In genomic region chr1:94325379-94326302, GRCh38 we compare ENCODE assay signal across 8 cellular contexts.
A peak's percentile ranks its signal among the peaks of the same experiment; 100 is the strongest.
DNase-seq lines count a peak whose midpoint lies in the region; ATAC-seq, FAIRE-seq and TF ChIP-seq lines count a peak whose summit lies in the region.

No MANE protein-coding gene starts in this region.

- H3K27ac ChIP-seq in esophagus muscularis mucosa (replicated peaks in 1 of 4): peak overlapping the region; percentile 26 to 60 (median 36)
- H3K27ac ChIP-seq in neural progenitor cell: no peak overlapping the region
- H3K27ac ChIP-seq in naive thymus-derived CD4-positive, alpha-beta T cell (ENCODE audit: low read depth, low read length): no peak overlapping the region

- POLR2A ChIA-PET in naive thymus-derived CD4-positive, alpha-beta T cell (lab: Charles Lee): no interaction called here

- H3K27me3 Mint-ChIP-seq in neural progenitor cell (ENCODE audit: insufficient read depth, low read depth): no peaks in the 10 kb centered on the region
- H3K27me3 Mint-ChIP-seq in naive thymus-derived CD4-positive, alpha-beta T cell: peaks cover 42 to 59% (median 46%) of the 10 kb centered on the region in 5 donors

- H3K4me3 ChIP-seq in esophagus muscularis mucosa (no peak overlapping the region), neural progenitor cell (no peak overlapping the region)
- no peak overlapping the region for H3K4me3 ChIP-seq in naive thymus-derived CD4-positive, alpha-beta T cell (ENCODE audit: low read length)

- WGBS in esophagus muscularis mucosa: 46% methylated on average over 5 of the region's 5 CpGs

- H4K20me1 ChIP-seq in neural progenitor cell (ENCODE audit: low read depth): no peaks in the 10 kb centered on the region

- H3F3A ChIP-seq in neural progenitor cell (ENCODE audit: low read depth): peaks cover 9% of the 10 kb centered on the region

- H3K9me3 ChIP-seq in esophagus muscularis mucosa (no peaks in the 10 kb centered on the region), neural progenitor cell (ENCODE audit: low read depth) (no peaks in the 10 kb centered on the region)
- no peaks in the 10 kb centered on the region for H3K9me3 ChIP-seq in naive thymus-derived CD4-positive, alpha-beta T cell (ENCODE audit: control insufficient read depth in 2 of 3, low read length in 3 of 3)

- no peak overlapping the region for H3K27ac Mint-ChIP-seq in neural progenitor cell
- no peak overlapping the region for H3K27ac Mint-ChIP-seq in naive thymus-derived CD4-positive, alpha-beta T cell

- H3K9ac ChIP-seq in neural progenitor cell: no peak overlapping the region

- no peaks in the 10 kb centered on the region for H3K9me3 Mint-ChIP-seq in neural progenitor cell
- no peaks in the 10 kb centered on the region for H3K9me3 Mint-ChIP-seq in naive thymus-derived CD4-positive, alpha-beta T cell

- H3K27me3 ChIP-seq in esophagus muscularis mucosa (peaks cover 0 to 6% (median 0%) of the 10 kb centered on the region in 4 donors), neural progenitor cell (no peaks in the 10 kb centered on the region)
- H3K27me3 ChIP-seq in naive thymus-derived CD4-positive, alpha-beta T cell (ENCODE audit: control insufficient read depth in 2 of 2, insufficient read depth in 2 of 2, low read length in 2 of 2): peaks cover 0 to 3% of the 10 kb centered on the region in 2 donors

- peak; percentile 96 for FAIRE-seq in RCC 7860 (lab: Jason Lieb, UNC)

- intact Hi-C loops in esophagus muscularis mucosa (cut with DNase I): no loop called here
- intact Hi-C loops in naive thymus-derived CD4-positive, alpha-beta T cell (cut with micrococcal nuclease): no loop called here

- no peak for TF ChIP-seq CTCF in esophagus muscularis mucosa (IDR thresholded peaks at IDR 0.05)
- TF ChIP-seq CTCF in neural progenitor cell (IDR thresholded peaks at IDR 0.05): no peak

- H3K4me3 Mint-ChIP-seq in neural progenitor cell: no peak overlapping the region
- no peak overlapping the region for H3K4me3 Mint-ChIP-seq in naive thymus-derived CD4-positive, alpha-beta T cell

- H3K4me2 ChIP-seq in neural progenitor cell: no peak overlapping the region

- CTCF ChIA-PET in naive thymus-derived CD4-positive, alpha-beta T cell (lab: Charles Lee): interaction anchor here (0.6 kb wide), 1 partner anchor 266 kb away, joined by 4 read pairs; no protein-coding TSS in a partner anchor

- H3K4me1 ChIP-seq in esophagus muscularis mucosa (peaks cover 15 to 27% (median 23%) of the 10 kb centered on the region in 4 donors), neural progenitor cell (peaks cover 34% of the 10 kb centered on the region)
- no peaks in the 10 kb centered on the region for H3K4me1 ChIP-seq in naive thymus-derived CD4-positive, alpha-beta T cell (ENCODE audit: control insufficient read depth in 2 of 2, insufficient read depth in 2 of 2, low read length in 2 of 2)

- peaks cover 24% of the 10 kb centered on the region for H3K4me1 Mint-ChIP-seq in neural progenitor cell
- peaks cover 3 to 13% (median 5%) of the 10 kb centered on the region in 7 donors for H3K4me1 Mint-ChIP-seq in naive thymus-derived CD4-positive, alpha-beta T cell

- H3K79me2 ChIP-seq in neural progenitor cell (ENCODE audit: low read depth): no peaks in the 10 kb centered on the region

- peak; percentile 15 for DNase-seq in DMS53 treated with DMSO at 0.1 percent for 48 hours (lab: John Stamatoyannopoulos, UW; ENCODE audit: unreplicated experiment)
- DNase-seq in RCC 7860 (ENCODE audit: low spot score): peak; percentile 100
- no peak for DNase-seq in esophagus muscularis mucosa (ENCODE audit: extremely low spot score)
- DNase-seq in pulmonary artery endothelial cell (ENCODE audit: low read depth, low spot score): peak; percentile 96
- no peak for DNase-seq in neural progenitor cell (ENCODE audit: low spot score)
- no peak for DNase-seq in naive thymus-derived CD4-positive, alpha-beta T cell

- H3K36me3 Mint-ChIP-seq in neural progenitor cell: no peaks in the 10 kb centered on the region
- H3K36me3 Mint-ChIP-seq in naive thymus-derived CD4-positive, alpha-beta T cell: no peaks in the 10 kb centered on the region

- ATAC-seq in HG03342 (IDR thresholded peaks at IDR 0.05; ENCODE audit: unreplicated experiment): no peak
- ATAC-seq in HG02623 (IDR thresholded peaks at IDR 0.05; ENCODE audit: unreplicated experiment): no peak
- ATAC-seq in naive thymus-derived CD4-positive, alpha-beta T cell: no peak

- no peak for TF ChIP-seq EP300 in esophagus muscularis mucosa (IDR thresholded peaks at IDR 0.05)

- H2AFZ ChIP-seq in neural progenitor cell (replicated peaks): no peak overlapping the region

- TF ChIP-seq POLR2A in esophagus muscularis mucosa (IDR thresholded peaks at IDR 0.05; ENCODE audit: low read depth): no peak

- H3K36me3 ChIP-seq in esophagus muscularis mucosa (no peaks in the 10 kb centered on the region), neural progenitor cell (no peaks in the 10 kb centered on the region)
- H3K36me3 ChIP-seq in naive thymus-derived CD4-positive, alpha-beta T cell (ENCODE audit: control insufficient read depth in 2 of 3, insufficient read depth in 3 of 3, low read length in 3 of 3): no peaks in the 10 kb centered on the region

Comparison
In these comparisons a context has a peak if more than half of its experiments do, and no peak if none do; other contexts are left out.
1. DNase-seq: peak in DMS53 treated with DMSO at 0.1 percent for 48 hours (single experiment), RCC 7860 (single experiment) and pulmonary artery endothelial cell (single experiment); none in esophagus muscularis mucosa (single experiment), neural progenitor cell (single experiment) and naive thymus-derived CD4-positive, alpha-beta T cell (0 of 9).
2. H3K27ac ChIP-seq: peak in esophagus muscularis mucosa (4 of 4); none in neural progenitor cell (single experiment) and naive thymus-derived CD4-positive, alpha-beta T cell (single experiment).